In the genomic region with DNA sequence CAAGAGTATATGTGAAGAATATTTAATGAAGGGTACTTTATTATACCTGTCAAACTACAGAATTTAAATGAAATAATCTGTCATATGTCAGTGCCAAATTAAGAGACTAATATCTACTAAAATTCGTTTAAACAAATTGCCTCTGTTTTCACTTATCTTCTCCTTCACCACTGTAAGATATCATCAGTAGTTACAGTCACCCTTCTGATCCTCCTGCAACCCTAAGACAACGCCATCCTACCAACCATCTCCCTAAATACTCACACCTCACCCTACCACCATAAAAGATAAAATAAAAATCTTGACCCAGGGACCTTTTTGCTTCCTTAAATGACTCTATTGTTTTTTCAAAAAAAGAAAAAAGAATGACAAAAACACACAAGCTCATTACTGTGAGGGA, we compare ENCODE assay signal across 22 cellular contexts. TPM values are rescaled to one million over a fixed set of nuclear protein-coding genes. Genes with fewer than 3 reads are reported as not detected.
DNase-seq lines count a peak whose midpoint lies in the region; ATAC-seq and TF ChIP-seq lines count a peak whose summit lies in the region.
"Had no signal": no experiment of that assay in that cellular context is flagged by ENCODE, and none has a peak within 500 bp of the region (broad histone marks: within the 10 kb centered on the region; RNA-seq: fewer than 3 reads in every experiment).

No MANE protein-coding gene starts in this region.

- no peaks in the 10 kb centered on the region for H3K27me3 Mint-ChIP-seq in activated T-cell treated with anti-CD3 and anti-CD28 coated beads, Interleukin-2, amount 50 U/mL, for 72 hours (ENCODE audit: low read depth)
- no peaks in the 10 kb centered on the region for H3K27me3 Mint-ChIP-seq in nephron (ENCODE audit: low read depth)

- ATAC-seq in activated T-cell treated with anti-CD3 and anti-CD28 coated beads, Interleukin-2, amount 50 U/mL, for 72 hours (replicated peaks in 1 of 2), result no peak
- ATAC-seq: heart right ventricle, left colon had no signal

- H3K79me2 ChIP-seq in DOHH2 (ENCODE audit: control insufficient read depth, low read length), result peaks cover 100% of the 10 kb centered on the region
- peaks cover 99% of the 10 kb centered on the region for H3K79me2 ChIP-seq in SU-DHL-6 (ENCODE audit: insufficient read depth, low read length)

- peaks cover 29% of the 10 kb centered on the region for H4K20me1 ChIP-seq in DOHH2 (ENCODE audit: control insufficient read depth, insufficient read depth, low read depth, low read length)
- peaks cover 42% of the 10 kb centered on the region for H4K20me1 ChIP-seq in SU-DHL-6 (ENCODE audit: low read depth, low read length)

- H3K9me2 ChIP-seq in DOHH2 (replicated peaks; ENCODE audit: control insufficient read depth, low read length) (no peaks in the 10 kb centered on the region), SU-DHL-6 (replicated peaks; ENCODE audit: insufficient read depth, low read length) (no peaks in the 10 kb centered on the region)

- H3K27ac ChIP-seq in DOHH2 (ENCODE audit: low read depth, low read length) (no peak overlapping the region), SU-DHL-6 (ENCODE audit: low read depth, low read length) (peak overlapping the region; percentile 14; the same call in 1 of the 2 replicates), dorsolateral prefrontal cortex (no peak overlapping the region)
- H3K27ac ChIP-seq: adrenal gland, brain microvascular endothelial cell, heart right ventricle, KMS-11 had no signal

- H3K36me3 Mint-ChIP-seq in activated T-cell treated with anti-CD3 and anti-CD28 coated beads, Interleukin-2, amount 50 U/mL, for 72 hours (ENCODE audit: insufficient read depth in 2 of 2), result peaks cover 7 to 11% of the 10 kb centered on the region in 2 donors
- H3K36me3 Mint-ChIP-seq in nephron (ENCODE audit: low read depth), result peaks cover 10% of the 10 kb centered on the region

- peaks cover 15% of the 10 kb centered on the region for H3K36me3 ChIP-seq in DOHH2 (ENCODE audit: control insufficient read depth, low read length)
- H3K36me3 ChIP-seq in SU-DHL-6 (ENCODE audit: low read length), result peaks cover 10% of the 10 kb centered on the region
- H3K36me3 ChIP-seq: adrenal gland, brain microvascular endothelial cell, heart right ventricle had no signal

- no peak overlapping the region for H2AFZ ChIP-seq in SU-DHL-6 (ENCODE audit: low read depth, low read length, severe bottlenecking)

- peak overlapping the region; percentile 5 for H3K27ac Mint-ChIP-seq in activated T-cell treated with anti-CD3 and anti-CD28 coated beads, Interleukin-2, amount 50 U/mL, for 72 hours
- H3K27ac Mint-ChIP-seq in nephron, result peak overlapping the region; percentile 11 to 73 (median 54)

- intact Hi-C loops in dorsolateral prefrontal cortex (cut with DNase I), result no loop called here

- H3K9me3 Mint-ChIP-seq in activated T-cell treated with anti-CD3 and anti-CD28 coated beads, Interleukin-2, amount 50 U/mL, for 72 hours, result peaks cover 0 to 7% of the 10 kb centered on the region in 2 donors
- H3K9me3 Mint-ChIP-seq in nephron, result peaks cover 8% of the 10 kb centered on the region

- peak overlapping the region; percentile 10 for H3K4me2 ChIP-seq in DOHH2 (ENCODE audit: low read length)
- H3K4me2 ChIP-seq in SU-DHL-6 (ENCODE audit: low read depth, low read length, poor library complexity, severe bottlenecking), result peak overlapping the region; percentile 5
- H3K4me2 ChIP-seq: KMS-11 had no signal

- H3K4me3 ChIP-seq in DOHH2 (ENCODE audit: low read length) (no peak overlapping the region), SU-DHL-6 (ENCODE audit: insufficient read depth, low read length, poor library complexity, severe bottlenecking) (no peak overlapping the region), dorsolateral prefrontal cortex (no peak overlapping the region)
- H3K4me3 ChIP-seq: adrenal gland, heart right ventricle had no signal

- no peaks in the 10 kb centered on the region for H3K27me3 ChIP-seq in DOHH2 (ENCODE audit: control insufficient read depth, low read length)
- H3K27me3 ChIP-seq in SU-DHL-6 (ENCODE audit: low read length), result no peaks in the 10 kb centered on the region
- no peaks in the 10 kb centered on the region for H3K27me3 ChIP-seq in dorsolateral prefrontal cortex
- H3K27me3 ChIP-seq: adrenal gland, brain microvascular endothelial cell, heart right ventricle had no signal

- H3K4me3 Mint-ChIP-seq in activated T-cell treated with anti-CD3 and anti-CD28 coated beads, Interleukin-2, amount 50 U/mL, for 72 hours, result peak overlapping the region in 1 of 2 donors; percentile 56
- no peak overlapping the region for H3K4me3 Mint-ChIP-seq in nephron

- DNase-seq in activated T-cell treated with anti-CD3 and anti-CD28 coated beads, Interleukin-2, amount 50 U/mL, for 72 hours, result no peak
- DNase-seq in activated T-cell treated with anti-CD3 and anti-CD28 coated beads for 4 hours, result no peak
- DNase-seq in dorsolateral prefrontal cortex, result no peak
- DNase-seq in NCI-H526 treated with DMSO at 0.1 percent for 48 hours (lab: John Stamatoyannopoulos, UW), result no peak
- DNase-seq: ACHN; adrenal gland; brain microvascular endothelial cell; C1 segment of cervical spinal cord; effector CD4-positive, alpha-beta T cell; foreskin fibroblast; heart right ventricle; left colon; mesendoderm; MV-4-11; NCI-H1694; NCI-H2171; NCI-H524 treated with DMSO at 0.1 percent for 48 hours; T1000 had no signal

- H3F3A ChIP-seq in DOHH2 (ENCODE audit: control insufficient read depth, insufficient read depth) (peaks cover 25% of the 10 kb centered on the region), SU-DHL-6 (ENCODE audit: insufficient read depth) (peaks cover 45% of the 10 kb centered on the region; the same call in 1 of the 2 replicates)

- H3K4me1 Mint-ChIP-seq in activated T-cell treated with anti-CD3 and anti-CD28 coated beads, Interleukin-2, amount 50 U/mL, for 72 hours (ENCODE audit: low read depth), result peaks cover 59% of the 10 kb centered on the region
- peaks cover 18% of the 10 kb centered on the region for H3K4me1 Mint-ChIP-seq in nephron

- H3K4me1 ChIP-seq in DOHH2 (ENCODE audit: control insufficient read depth, low read length), result peaks cover 83% of the 10 kb centered on the region
- H3K4me1 ChIP-seq: adrenal gland, heart right ventricle had no signal

- TF ChIP-seq CTCF in DOHH2 (IDR thresholded peaks at IDR 0.05; ENCODE audit: low read depth, low read length, poor library complexity, severe bottlenecking) (no peak), SU-DHL-6 (IDR thresholded peaks at IDR 0.05; ENCODE audit: insufficient read depth, low read length, poor library complexity, severe bottlenecking) (no peak), nephron (IDR thresholded peaks at IDR 0.05; ENCODE audit: unreplicated experiment in 3 of 3) (no peak), dorsolateral prefrontal cortex (IDR thresholded peaks at IDR 0.05 in 54 of 56, conservative IDR thresholded peaks at IDR 0.05 in 2 of 56; ENCODE audit: low read depth in 1 of 56, partially characterized antibody in 56 of 56) (no peak)

- H3K9me3 ChIP-seq in DOHH2 (ENCODE audit: control insufficient read depth, insufficient read depth, low read length) (peaks cover 10% of the 10 kb centered on the region), SU-DHL-6 (ENCODE audit: insufficient read depth, low read length) (no peaks in the 10 kb centered on the region)

- no peak overlapping the region for H3K9ac ChIP-seq in SU-DHL-6 (ENCODE audit: low read length)
- H3K9ac ChIP-seq: KMS-11 had no signal

RNA-seq across cellular contexts. Expression of a gene that starts 20.8 kb away (rescaled TPM):
- total RNA-seq in activated T-cell treated with anti-CD3 and anti-CD28 coated beads, Interleukin-2, amount 50 U/mL, for 72 hours, result 100 to 1,000 TPM in 1 of 2 donors, 10 to 100 TPM in 1; 95.9 to 117 TPM
- total RNA-seq in dorsolateral prefrontal cortex, result 1 to 10 TPM in 119 of 120 experiments, under 1 TPM in 1; 0.97 to 6.7 (median 2.9) TPM

Comparison
In these comparisons a context has a peak if more than half of its experiments do, and no peak if none do; other contexts are left out.
1. RNA of a gene that starts 20.8 kb away (total RNA-seq): 95.9 to 117 TPM in activated T-cell treated with anti-CD3 and anti-CD28 coated beads, Interleukin-2, amount 50 U/mL, for 72 hours; 0.97 to 6.7 TPM in dorsolateral prefrontal cortex; every median in the first group is over 10 times any median in the second.